Comparison of ENCODE assay signal across 12 cellular contexts in the genomic region with DNA sequence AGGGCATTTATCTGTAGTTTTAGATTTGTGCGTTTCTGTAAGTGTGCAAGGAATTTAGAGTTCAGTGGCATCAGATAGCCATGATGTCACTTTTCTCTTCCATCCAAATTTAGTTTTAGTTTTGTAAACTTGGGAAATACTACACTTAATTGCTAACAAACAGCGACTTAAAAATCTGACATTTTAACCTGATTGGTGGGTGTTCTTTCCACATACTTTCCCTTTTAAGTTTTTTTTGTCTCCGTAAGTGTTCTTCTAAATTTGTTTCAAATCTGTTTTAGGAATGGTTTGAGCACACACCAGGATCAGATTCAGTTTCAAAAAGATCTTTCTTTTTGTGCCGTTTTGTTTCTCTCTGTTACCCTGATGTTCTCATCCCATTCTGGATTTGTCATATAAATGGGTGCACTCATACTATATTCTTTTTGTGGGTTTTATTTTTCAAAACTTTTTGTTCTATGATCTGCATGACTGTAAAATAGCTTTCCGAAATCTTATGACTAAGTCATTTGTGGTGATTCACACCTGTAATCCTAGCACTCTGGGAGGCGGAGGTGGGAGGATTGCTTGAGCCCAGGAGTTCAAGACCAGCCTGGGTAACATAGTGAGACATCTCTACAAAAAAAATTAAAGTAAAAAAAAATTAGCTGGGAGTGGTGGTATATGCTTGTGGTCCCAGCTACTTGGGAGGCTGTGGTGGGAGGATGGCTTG. TPM values are rescaled to one million over a fixed set of nuclear protein-coding genes. Genes with fewer than 3 reads are reported as not detected.
DNase-seq lines count a peak whose midpoint lies in the region; ATAC-seq and TF ChIP-seq lines count a peak whose summit lies in the region.
"Had no signal": no experiment of that assay in that cellular context is flagged by ENCODE, and none has a peak within 500 bp of the region (broad histone marks: within the 10 kb centered on the region; RNA-seq: fewer than 3 reads in every experiment).

No MANE protein-coding gene starts in this region.

- peaks cover 6% of the 10 kb centered on the region for H3K4me1 ChIP-seq in fibroblast of lung (ENCODE audit: control insufficient read depth, extremely low read depth, insufficient read depth, low read length)

- no peaks in the 10 kb centered on the region for H4K20me1 ChIP-seq in fibroblast of lung (ENCODE audit: control insufficient read depth, extremely low read depth, insufficient read depth, low read length)

- H3K27me3 Mint-ChIP-seq in activated CD4-positive, alpha-beta T cell treated with anti-CD3 and anti-CD28 coated beads for 36 hours: no peaks in the 10 kb centered on the region

- intact Hi-C loops in activated CD4-positive, alpha-beta T cell treated with anti-CD3 and anti-CD28 coated beads for 36 hours (cut with DNase I, micrococcal nuclease): loop anchor here (1.0 to 5.0 kb wide), 8 partner anchors 9 to 59 kb away; a partner anchor contains a TSS

- H2AFZ ChIP-seq in fibroblast of lung (ENCODE audit: low read length): no peak overlapping the region

- H3K36me3 ChIP-seq in fibroblast of lung (ENCODE audit: control insufficient read depth, insufficient read depth, low read length): no peaks in the 10 kb centered on the region
- H3K36me3 ChIP-seq: tibial nerve had no signal

- CTCF ChIA-PET in activated CD4-positive, alpha-beta T cell treated with anti-CD3 and anti-CD28 coated beads for 36 hours (lab: Charles Lee): interaction anchor here (0.5 to 2.0 kb wide), 7 partner anchors 10 to 138 kb away, joined by 3 to 7 read pairs (median 4); no protein-coding TSS in a partner anchor
- CTCF ChIA-PET in RWPE1 (lab: Yijun Ruan, JAX): interaction anchor here (0.6 to 0.7 kb wide), 3 partner anchors 30 to 772 kb away, joined by 3 read pairs; no protein-coding TSS in a partner anchor

- peak overlapping the region; percentile 89 for H3K27ac Mint-ChIP-seq in activated CD4-positive, alpha-beta T cell treated with anti-CD3 and anti-CD28 coated beads for 36 hours
- H3K27ac Mint-ChIP-seq in stimulated activated effector memory CD8-positive, alpha-beta T cell treated with anti-CD3 and anti-CD28 coated beads, Interleukin-12 subunit alpha, Interleukin-12 subunit beta, amount 100 ng/mL, for 72 hours: peak overlapping the region; percentile 42

- peak overlapping the region in 2 of 4 experiments; percentile 23 to 27 for H3K4me3 ChIP-seq in fibroblast of lung (replicated peaks in 1 of 4; ENCODE audit: control extremely low read depth in 1 of 4, insufficient read depth in 1 of 4, low read depth in 3 of 4, low read length in 4 of 4)
- H3K4me3 ChIP-seq: tibial nerve had no signal

- peaks cover 14% of the 10 kb centered on the region for H3K79me2 ChIP-seq in fibroblast of lung (ENCODE audit: control insufficient read depth, insufficient read depth, low read length)

- peak overlapping the region; percentile 70 for H3K4me2 ChIP-seq in fibroblast of lung (ENCODE audit: extremely low read depth, insufficient read depth, low read length)

- peak; percentile 76 for ATAC-seq in activated CD4-positive, alpha-beta T cell treated with anti-CD3 and anti-CD28 coated beads for 36 hours
- peak; percentile 83 for ATAC-seq in stimulated activated effector memory CD8-positive, alpha-beta T cell treated with anti-CD3 and anti-CD28 coated beads, Interleukin-12 subunit alpha, Interleukin-12 subunit beta, amount 100 ng/mL, for 72 hours
- ATAC-seq in HG03521 (IDR thresholded peaks at IDR 0.05; ENCODE audit: unreplicated experiment): no peak
- ATAC-seq in HG03095 (IDR thresholded peaks at IDR 0.05; ENCODE audit: unreplicated experiment): no peak

- H3K9ac ChIP-seq in fibroblast of lung (ENCODE audit: insufficient read depth, low read length): no peak overlapping the region

- peak overlapping the region; percentile 10 for H3K4me3 Mint-ChIP-seq in activated CD4-positive, alpha-beta T cell treated with anti-CD3 and anti-CD28 coated beads for 36 hours
- H3K4me3 Mint-ChIP-seq in stimulated activated effector memory CD8-positive, alpha-beta T cell treated with anti-CD3 and anti-CD28 coated beads, Interleukin-12 subunit alpha, Interleukin-12 subunit beta, amount 100 ng/mL, for 72 hours: peak overlapping the region; percentile 36

- peaks cover 12% of the 10 kb centered on the region for H3K36me3 Mint-ChIP-seq in activated CD4-positive, alpha-beta T cell treated with anti-CD3 and anti-CD28 coated beads for 36 hours (ENCODE audit: low read depth)
- H3K36me3 Mint-ChIP-seq in stimulated activated effector memory CD8-positive, alpha-beta T cell treated with anti-CD3 and anti-CD28 coated beads, Interleukin-12 subunit alpha, Interleukin-12 subunit beta, amount 100 ng/mL, for 72 hours: peaks cover 5% of the 10 kb centered on the region

- TF ChIP-seq CTCF in fibroblast of lung (conservative IDR thresholded peaks at IDR 0.05 in 1 of 2, IDR thresholded peaks at IDR 0.05 in 1 of 2; ENCODE audit: low read depth in 1 of 2, low read length in 2 of 2) (no peak), RWPE1 (conservative IDR thresholded peaks at IDR 0.05; ENCODE audit: low read depth) (no peak)

- peaks cover 1% of the 10 kb centered on the region for H3K9me3 Mint-ChIP-seq in activated CD4-positive, alpha-beta T cell treated with anti-CD3 and anti-CD28 coated beads for 36 hours (ENCODE audit: low read depth)
- H3K9me3 Mint-ChIP-seq in stimulated activated effector memory CD8-positive, alpha-beta T cell treated with anti-CD3 and anti-CD28 coated beads, Interleukin-12 subunit alpha, Interleukin-12 subunit beta, amount 100 ng/mL, for 72 hours: peaks cover 3% of the 10 kb centered on the region

- no peaks in the 10 kb centered on the region for H3K27me3 ChIP-seq in fibroblast of lung (ENCODE audit: control insufficient read depth, insufficient read depth, low read length)
- H3K27me3 ChIP-seq: neutrophil, tibial nerve had no signal

- H3K9me3 ChIP-seq in fibroblast of lung (ENCODE audit: control insufficient read depth, insufficient read depth, low read depth, low read length): no peaks in the 10 kb centered on the region
- H3K9me3 ChIP-seq: neutrophil, tibial nerve had no signal

- POLR2A ChIA-PET in activated CD4-positive, alpha-beta T cell treated with anti-CD3 and anti-CD28 coated beads for 36 hours (lab: Charles Lee): interaction anchor here (0.6 to 1.1 kb wide), 6 partner anchors 10 to 56 kb away, joined by 4 to 10 read pairs (median 5); no protein-coding TSS in a partner anchor
- POLR2A ChIA-PET in RWPE1 (lab: Yijun Ruan, JAX; ENCODE audit: low non-redundant PET): interaction anchor here (0.6 kb wide), 1 partner anchor 9 kb away, joined by 4 read pairs; no protein-coding TSS in a partner anchor

- DNase-seq in activated CD4-positive, alpha-beta T cell treated with anti-CD3 and anti-CD28 coated beads for 36 hours: peak; percentile 77
- DNase-seq in activated CD4-positive, alpha-beta T cell treated with anti-CD3 and anti-CD28 coated beads, Interleukin-2, amount 50 U/mL, for 1 hour: no peak
- DNase-seq in activated CD4-positive, alpha-beta T cell treated with anti-CD3 and anti-CD28 coated beads, Interleukin-2, amount 50 U/mL, for 4 hours: peak; percentile 40
- peak; percentile 11 to 12 for DNase-seq in fibroblast of lung (ENCODE audit: low read depth in 2 of 2)
- DNase-seq in stimulated activated effector memory CD8-positive, alpha-beta T cell treated with anti-CD3 and anti-CD28 coated beads, Interleukin-12 subunit alpha, Interleukin-12 subunit beta, amount 100 ng/mL, for 72 hours (ENCODE audit: low spot score in 2 of 2): no peak
- no peak for DNase-seq in RWPE1 (ENCODE audit: low spot score)
- DNase-seq: DND-41 had no signal

- H3K27ac ChIP-seq in fibroblast of lung (ENCODE audit: insufficient read depth, low read length) (no peak overlapping the region), RWPE1 (no peak overlapping the region)
- H3K27ac ChIP-seq: epithelial cell of prostate, neutrophil had no signal

- peaks cover 82% of the 10 kb centered on the region for H3K4me1 Mint-ChIP-seq in activated CD4-positive, alpha-beta T cell treated with anti-CD3 and anti-CD28 coated beads for 36 hours
- H3K4me1 Mint-ChIP-seq in stimulated activated effector memory CD8-positive, alpha-beta T cell treated with anti-CD3 and anti-CD28 coated beads, Interleukin-12 subunit alpha, Interleukin-12 subunit beta, amount 100 ng/mL, for 72 hours: peaks cover 63% of the 10 kb centered on the region

RNA-seq across cellular contexts. Expression of a gene that starts 58.9 kb away (rescaled TPM):
- total RNA-seq in activated CD4-positive, alpha-beta T cell treated with anti-CD3 and anti-CD28 coated beads for 36 hours: 10 to 100 TPM; 18.5 to 18.9 TPM
- total RNA-seq in fibroblast of lung: 23.4 and 29.1 TPM in 2 replicates
- polyA plus RNA-seq in fibroblast of lung: 17.3 and 20.8 TPM in 2 replicates
- polyA plus RNA-seq in fibroblast of lung (2012): 11.4 and 13.0 TPM in 2 replicates
- polyA minus RNA-seq in fibroblast of lung (ENCODE audit: low replicate concordance): 7.7 and 11.0 TPM in 2 replicates

Comparison
In these comparisons a context has a peak if more than half of its experiments do, and no peak if none do; other contexts are left out.
1. DNase-seq: peak in activated CD4-positive, alpha-beta T cell treated with anti-CD3 and anti-CD28 coated beads for 36 hours (single experiment), activated CD4-positive, alpha-beta T cell treated with anti-CD3 and anti-CD28 coated beads, Interleukin-2, amount 50 U/mL, for 4 hours (2 of 2) and fibroblast of lung (2 of 2); none in activated CD4-positive, alpha-beta T cell treated with anti-CD3 and anti-CD28 coated beads, Interleukin-2, amount 50 U/mL, for 1 hour (single experiment), stimulated activated effector memory CD8-positive, alpha-beta T cell treated with anti-CD3 and anti-CD28 coated beads, Interleukin-12 subunit alpha, Interleukin-12 subunit beta, amount 100 ng/mL, for 72 hours (0 of 2) and RWPE1 (single experiment).
2. ATAC-seq: peak in activated CD4-positive, alpha-beta T cell treated with anti-CD3 and anti-CD28 coated beads for 36 hours (single experiment) and stimulated activated effector memory CD8-positive, alpha-beta T cell treated with anti-CD3 and anti-CD28 coated beads, Interleukin-12 subunit alpha, Interleukin-12 subunit beta, amount 100 ng/mL, for 72 hours (single experiment); none in HG03521 (single experiment) and HG03095 (single experiment).